ENCODE assay signal across 2 cellular contexts in genomic region chr1:85219853-85220610, GRCh38.
TF ChIP-seq lines count a peak whose summit lies in the region.

No MANE protein-coding gene starts in this region.

TF ChIP-seq in IMR-90, 13 proteins besides CTCF, POLR2A, EP300 and RAD21:
- no peak for TF ChIP-seq SMC3 (IDR thresholded peaks at IDR 0.05; ENCODE audit: low read depth, low read length)
- no peak for TF ChIP-seq CHD1 (IDR thresholded peaks at IDR 0.05; ENCODE audit: low read depth, low read length)
- no peak for TF ChIP-seq FOS (IDR thresholded peaks at IDR 0.05; ENCODE audit: low read depth, low read length)

TF ChIP-seq in K562, 482 proteins besides CTCF, POLR2A, EP300 and RAD21 (continues in another document):
- peak; percentile 84 for TF ChIP-seq TAL1 (IDR thresholded peaks at IDR 0.05)
- TF ChIP-seq SMAD4 (CRISPR knock-in tag; conservative IDR thresholded peaks at IDR 0.05) = no peak
- TF ChIP-seq SMAD3 (CRISPR knock-in tag; conservative IDR thresholded peaks at IDR 0.05) = no peak
- TF ChIP-seq NCOA1 (IDR thresholded peaks at IDR 0.05; ENCODE audit: low read depth) = peak; percentile 47; the same call in 1 of the 2 replicates
- TF ChIP-seq CBFB (CRISPR knock-in tag; IDR thresholded peaks at IDR 0.05) = no peak
- no peak for TF ChIP-seq U2AF1 (optimal IDR thresholded peaks at IDR 0.05; ENCODE audit: low read depth, low read length)
- TF ChIP-seq ZMIZ1 (IDR thresholded peaks at IDR 0.05; ENCODE audit: low read depth in 2 of 2, low read length in 2 of 2) = 0 out of 4 replicates have a peak, but pooled peaks of 1 of the 2 experiments have one; percentile 40
- TF ChIP-seq RBFOX2 (IDR thresholded peaks at IDR 0.05; ENCODE audit: low read depth, low read length) = no peak
- no peak for TF ChIP-seq ZNF24 (IDR thresholded peaks at IDR 0.05)
- 0 out of 4 replicates have a peak, but pooled peaks of 1 of the 2 experiments have one; percentile 41 for TF ChIP-seq HDAC1 (IDR thresholded peaks at IDR 0.05)
- TF ChIP-seq FOXK2 (conservative IDR thresholded peaks at IDR 0.05 in 1 of 2, IDR thresholded peaks at IDR 0.05 in 1 of 2; ENCODE audit: low read depth in 2 of 2) = 0 out of 4 replicates have a peak, but pooled peaks of 1 of the 2 experiments have one; percentile 42
- 0 out of 2 replicates have a peak, but pooled peaks have one; percentile 62 for TF ChIP-seq ARID3A (IDR thresholded peaks at IDR 0.05; ENCODE audit: borderline replicate concordance, low read depth, low read length)
- no peak for TF ChIP-seq HNRNPUL1 (IDR thresholded peaks at IDR 0.05; ENCODE audit: low read length)
- TF ChIP-seq GATA2 (CRISPR knock-in tag; IDR thresholded peaks at IDR 0.05) = no peak
- TF ChIP-seq, protein P1, sequence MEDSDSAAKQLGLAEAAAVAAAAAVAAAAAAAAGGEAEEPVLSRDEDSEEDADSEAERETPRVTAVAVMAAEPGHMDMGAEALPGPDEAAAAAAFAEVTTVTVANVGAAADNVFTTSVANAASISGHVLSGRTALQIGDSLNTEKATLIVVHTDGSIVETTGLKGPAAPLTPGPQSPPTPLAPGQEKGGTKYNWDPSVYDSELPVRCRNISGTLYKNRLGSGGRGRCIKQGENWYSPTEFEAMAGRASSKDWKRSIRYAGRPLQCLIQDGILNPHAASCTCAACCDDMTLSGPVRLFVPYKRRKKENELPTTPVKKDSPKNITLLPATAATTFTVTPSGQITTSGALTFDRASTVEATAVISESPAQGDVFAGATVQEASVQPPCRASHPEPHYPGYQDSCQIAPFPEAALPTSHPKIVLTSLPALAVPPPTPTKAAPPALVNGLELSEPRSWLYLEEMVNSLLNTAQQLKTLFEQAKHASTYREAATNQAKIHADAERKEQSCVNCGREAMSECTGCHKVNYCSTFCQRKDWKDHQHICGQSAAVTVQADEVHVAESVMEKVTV (CRISPR knock-in tag; IDR thresholded peaks at IDR 0.05) = 0 out of 2 replicates have a peak, but pooled peaks have one; percentile 20
- TF ChIP-seq RHOXF2B (CRISPR knock-in tag; conservative IDR thresholded peaks at IDR 0.05) = no peak
- TF ChIP-seq, protein P2, sequence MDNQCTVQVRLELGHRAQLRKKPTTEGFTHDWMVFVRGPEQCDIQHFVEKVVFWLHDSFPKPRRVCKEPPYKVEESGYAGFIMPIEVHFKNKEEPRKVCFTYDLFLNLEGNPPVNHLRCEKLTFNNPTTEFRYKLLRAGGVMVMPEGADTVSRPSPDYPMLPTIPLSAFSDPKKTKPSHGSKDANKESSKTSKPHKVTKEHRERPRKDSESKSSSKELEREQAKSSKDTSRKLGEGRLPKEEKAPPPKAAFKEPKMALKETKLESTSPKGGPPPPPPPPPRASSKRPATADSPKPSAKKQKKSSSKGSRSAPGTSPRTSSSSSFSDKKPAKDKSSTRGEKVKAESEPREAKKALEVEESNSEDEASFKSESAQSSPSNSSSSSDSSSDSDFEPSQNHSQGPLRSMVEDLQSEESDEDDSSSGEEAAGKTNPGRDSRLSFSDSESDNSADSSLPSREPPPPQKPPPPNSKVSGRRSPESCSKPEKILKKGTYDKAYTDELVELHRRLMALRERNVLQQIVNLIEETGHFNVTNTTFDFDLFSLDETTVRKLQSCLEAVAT (IDR thresholded peaks at IDR 0.05) = no peak
- no peak for TF ChIP-seq ZNF324 (CRISPR knock-in tag; IDR thresholded peaks at IDR 0.05)
- TF ChIP-seq THRA (IDR thresholded peaks at IDR 0.05) = 0 out of 2 replicates have a peak, but pooled peaks have one; percentile 41
- TF ChIP-seq NKRF (IDR thresholded peaks at IDR 0.05; ENCODE audit: borderline replicate concordance) = no peak
- TF ChIP-seq GABPB1 (CRISPR knock-in tag; IDR thresholded peaks at IDR 0.05) = no peak
- TF ChIP-seq SMARCE1 (IDR thresholded peaks at IDR 0.05) = peak; percentile 64; the same call in 1 of the 2 replicates
- TF ChIP-seq TEAD1 (CRISPR knock-in tag; IDR thresholded peaks at IDR 0.05) = 0 out of 4 replicates have a peak, but pooled peaks of 1 of the 2 experiments have one; percentile 29
- TF ChIP-seq CCNT2 (IDR thresholded peaks at IDR 0.05; ENCODE audit: borderline replicate concordance, extremely low read depth, insufficient read length, low read depth, low read length) = peak; percentile 62
- no peak for TF ChIP-seq ZNF511 (CRISPR knock-in tag; IDR thresholded peaks at IDR 0.05)
- TF ChIP-seq KLF16 (IDR thresholded peaks at IDR 0.05) = peak; percentile 52; the same call in 1 of the 2 replicates
- TF ChIP-seq ZNF175 (CRISPR knock-in tag; IDR thresholded peaks at IDR 0.05; ENCODE audit: low read depth) = no peak
- peak; percentile 65; the same call in 1 of the 2 replicates for TF ChIP-seq FOXJ2 (tag; IDR thresholded peaks at IDR 0.05)
- TF ChIP-seq NCOA2 (IDR thresholded peaks at IDR 0.05; ENCODE audit: partially characterized antibody in 2 of 2) = peak in 1 of 2 experiments; percentile 19
- TF ChIP-seq ZBTB5 (IDR thresholded peaks at IDR 0.05) = no peak
- TF ChIP-seq, protein P3, sequence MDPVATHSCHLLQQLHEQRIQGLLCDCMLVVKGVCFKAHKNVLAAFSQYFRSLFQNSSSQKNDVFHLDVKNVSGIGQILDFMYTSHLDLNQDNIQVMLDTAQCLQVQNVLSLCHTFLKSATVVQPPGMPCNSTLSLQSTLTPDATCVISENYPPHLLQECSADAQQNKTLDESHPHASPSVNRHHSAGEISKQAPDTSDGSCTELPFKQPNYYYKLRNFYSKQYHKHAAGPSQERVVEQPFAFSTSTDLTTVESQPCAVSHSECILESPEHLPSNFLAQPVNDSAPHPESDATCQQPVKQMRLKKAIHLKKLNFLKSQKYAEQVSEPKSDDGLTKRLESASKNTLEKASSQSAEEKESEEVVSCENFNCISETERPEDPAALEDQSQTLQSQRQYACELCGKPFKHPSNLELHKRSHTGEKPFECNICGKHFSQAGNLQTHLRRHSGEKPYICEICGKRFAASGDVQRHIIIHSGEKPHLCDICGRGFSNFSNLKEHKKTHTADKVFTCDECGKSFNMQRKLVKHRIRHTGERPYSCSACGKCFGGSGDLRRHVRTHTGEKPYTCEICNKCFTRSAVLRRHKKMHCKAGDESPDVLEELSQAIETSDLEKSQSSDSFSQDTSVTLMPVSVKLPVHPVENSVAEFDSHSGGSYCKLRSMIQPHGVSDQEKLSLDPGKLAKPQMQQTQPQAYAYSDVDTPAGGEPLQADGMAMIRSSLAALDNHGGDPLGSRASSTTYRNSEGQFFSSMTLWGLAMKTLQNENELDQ (CRISPR knock-in tag; IDR thresholded peaks at IDR 0.05; ENCODE audit: borderline replicate concordance) = no peak
- TF ChIP-seq PML (IDR thresholded peaks at IDR 0.05; ENCODE audit: low read length) = peak; percentile 35; the same call in 1 of the 2 replicates
- TF ChIP-seq NFXL1 (CRISPR knock-in tag; IDR thresholded peaks at IDR 0.05) = no peak
- no peak for TF ChIP-seq PREB (CRISPR knock-in tag; IDR thresholded peaks at IDR 0.05)
- no peak for TF ChIP-seq KLF10 (CRISPR knock-in tag; IDR thresholded peaks at IDR 0.05)
- 0 out of 2 replicates have a peak, but pooled peaks have one; percentile 20 for TF ChIP-seq CREM (IDR thresholded peaks at IDR 0.05; ENCODE audit: low read depth)
- TF ChIP-seq SAFB (IDR thresholded peaks at IDR 0.05; ENCODE audit: borderline replicate concordance, low read depth, low read length) = no peak
- TF ChIP-seq DPF2 (IDR thresholded peaks at IDR 0.05) = peak; percentile 84
- peak in 1 of 2 experiments; percentile 80; a peak in 3 of 4 replicates for TF ChIP-seq RCOR1 (IDR thresholded peaks at IDR 0.05; ENCODE audit: borderline replicate concordance in 1 of 2, low read depth in 2 of 2, low read length in 2 of 2)
- no peak for TF ChIP-seq ZNF444 (CRISPR knock-in tag; IDR thresholded peaks at IDR 0.05)
- peak; percentile 88 for TF ChIP-seq CBFA2T3 (IDR thresholded peaks at IDR 0.05)
- TF ChIP-seq RAD51 (IDR thresholded peaks at IDR 0.05; ENCODE audit: borderline replicate concordance, low read depth) = no peak
